In the genomic region with DNA sequence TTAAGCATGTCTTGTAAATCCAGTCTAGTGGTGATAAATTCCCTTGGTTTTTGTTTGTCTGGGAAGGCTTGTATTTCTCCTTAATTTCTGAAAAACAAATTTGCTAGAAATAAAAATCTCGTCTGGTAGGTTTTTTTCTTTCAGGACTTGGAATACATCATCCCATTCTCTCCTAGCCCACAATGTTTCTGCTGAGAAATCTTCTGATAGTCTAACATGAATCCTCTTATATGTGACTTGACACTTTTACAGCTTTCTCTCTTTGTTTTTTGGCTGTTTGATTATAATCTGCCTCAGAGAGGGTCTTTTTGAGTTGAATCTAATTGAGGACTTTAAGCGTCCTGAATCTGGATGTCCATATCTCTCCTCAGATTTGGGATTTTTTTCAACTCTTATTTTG, we compare ENCODE assay signal across 29 cellular contexts.
"Had no signal": no experiment of that assay in that cellular context is flagged by ENCODE, and none has a peak within 500 bp of the region (broad histone marks: within the 10 kb centered on the region; RNA-seq: fewer than 3 reads in every experiment).

No MANE protein-coding gene starts in this region.

- H3K27me3 ChIP-seq: neural progenitor cell, ovary, right lobe of liver, sigmoid colon, stomach, thyroid gland, tibial nerve, upper lobe of left lung, uterus had no signal

- H3K4me1 Mint-ChIP-seq: naive thymus-derived CD4-positive, alpha-beta T cell; natural killer cell; nephron; neural progenitor cell; stimulated activated effector memory CD8-positive, alpha-beta T cell treated with anti-CD3 and anti-CD28 coated beads, Interleukin-12 subunit alpha, Interleukin-12 subunit beta, amount 100 ng/mL, for 72 hours; stimulated activated naive B cell treated with anti-CD40 and anti-IgM and Interleukin-4, amounts not matched to agents 10 μg/mL and 1 μg/mL and 100 μg/mL, for 72 hours had no signal

- H3K4me3 Mint-ChIP-seq: naive thymus-derived CD4-positive, alpha-beta T cell; natural killer cell; nephron; neural progenitor cell; stimulated activated effector memory CD8-positive, alpha-beta T cell treated with anti-CD3 and anti-CD28 coated beads, Interleukin-12 subunit alpha, Interleukin-12 subunit beta, amount 100 ng/mL, for 72 hours; stimulated activated naive B cell treated with anti-CD40 and anti-IgM and Interleukin-4, amounts not matched to agents 10 μg/mL and 1 μg/mL and 100 μg/mL, for 72 hours; stimulated activated naive CD8-positive, alpha-beta T cell treated with anti-CD3 and anti-CD28 coated beads, Interleukin-15, Interleukin-2, amounts not matched to agents 100 ng/mL and 50 ng/mL, for 24 hours had no signal

- H3K27ac ChIP-seq: neural progenitor cell, ovary, parathyroid adenoma, psoas muscle, right lobe of liver, sigmoid colon, spleen, stomach, thoracic aorta, thyroid gland, tibial nerve, upper lobe of left lung, uterus had no signal

- H3K36me3 ChIP-seq: neural progenitor cell, ovary, right lobe of liver, sigmoid colon, spleen, stomach, thoracic aorta, thyroid gland, tibial nerve, upper lobe of left lung, uterus had no signal

- H3K79me2 ChIP-seq: parathyroid adenoma had no signal

- H3K4me1 ChIP-seq: neural progenitor cell, parathyroid adenoma, psoas muscle, right lobe of liver, spleen, thyroid gland, uterus had no signal

- H3K9me3 ChIP-seq: right lobe of liver, thyroid gland had no signal

- ATAC-seq: naive thymus-derived CD4-positive, alpha-beta T cell; natural killer cell; psoas muscle; right cardiac atrium; right lobe of liver; stimulated activated effector memory CD8-positive, alpha-beta T cell treated with anti-CD3 and anti-CD28 coated beads, Interleukin-12 subunit alpha, Interleukin-12 subunit beta, amount 100 ng/mL, for 72 hours; stimulated activated naive B cell treated with anti-CD40 and anti-IgM and Interleukin-4, amounts not matched to agents 10 μg/mL and 1 μg/mL and 100 μg/mL, for 72 hours had no signal

- DNase-seq: naive thymus-derived CD4-positive, alpha-beta T cell; natural killer cell; occipital lobe; ovary; posterior cingulate gyrus; psoas muscle; right cardiac atrium; right lobe of liver; sigmoid colon; small intestine; spleen; stimulated activated CD4-positive, alpha-beta T cell treated with anti-CD3 and anti-CD28 coated beads, Interleukin-15, amount 100 ng/mL, for 24 hours; stimulated activated CD4-positive, alpha-beta T cell treated with anti-CD3 and anti-CD28 coated beads, Interleukin-2, amount 100 ng/mL, for 24 hours; stimulated activated CD4-positive, alpha-beta T cell treated with anti-CD3 and anti-CD28 coated beads, Interleukin-2, amount 100 ng/mL, for 48 hours; stimulated activated CD4-positive, alpha-beta T cell treated with anti-CD3 and anti-CD28 coated beads, Interleukin-4, amount 100 ng/mL, for 24 hours; stimulated activated naive B cell treated with anti-CD40 and anti-IgM and Interleukin-4, amounts not matched to agents 10 μg/mL and 1 μg/mL and 100 μg/mL, for 72 hours; stimulated activated naive CD4-positive, alpha-beta T cell treated with Interleukin-2 at 50 U/mL for 16 hours; stomach; thyroid gland; upper lobe of left lung; uterus had no signal

- H3K36me3 Mint-ChIP-seq: neural progenitor cell; stimulated activated effector memory CD8-positive, alpha-beta T cell treated with anti-CD3 and anti-CD28 coated beads, Interleukin-12 subunit alpha, Interleukin-12 subunit beta, amount 100 ng/mL, for 72 hours; stimulated activated naive B cell treated with anti-CD40 and anti-IgM and Interleukin-4, amounts not matched to agents 10 μg/mL and 1 μg/mL and 100 μg/mL, for 72 hours had no signal

- H3K4me3 ChIP-seq: neural progenitor cell, ovary, psoas muscle, right lobe of liver, sigmoid colon, spleen, stomach, thoracic aorta, thyroid gland, tibial nerve, upper lobe of left lung, uterus had no signal

- H2AFZ ChIP-seq: neural progenitor cell, parathyroid adenoma had no signal

- H3K27ac Mint-ChIP-seq: naive thymus-derived CD4-positive, alpha-beta T cell; natural killer cell; nephron; neural progenitor cell; progenitor cell of endocrine pancreas; stimulated activated effector memory CD8-positive, alpha-beta T cell treated with anti-CD3 and anti-CD28 coated beads, Interleukin-12 subunit alpha, Interleukin-12 subunit beta, amount 100 ng/mL, for 72 hours; stimulated activated naive B cell treated with anti-CD40 and anti-IgM and Interleukin-4, amounts not matched to agents 10 μg/mL and 1 μg/mL and 100 μg/mL, for 72 hours; stimulated activated naive CD8-positive, alpha-beta T cell treated with anti-CD3 and anti-CD28 coated beads, Interleukin-15, Interleukin-2, amounts not matched to agents 100 ng/mL and 50 ng/mL, for 24 hours had no signal

- H3K9ac ChIP-seq: neural progenitor cell, parathyroid adenoma had no signal

- H3K4me2 ChIP-seq: neural progenitor cell had no signal
